Comparison of ENCODE assay signal across 9 cellular contexts in genomic region chr10:91613411-91614253, GRCh38. TPM values are rescaled to one million over a fixed set of nuclear protein-coding genes. Genes with fewer than 3 reads are reported as not detected.
DNase-seq lines count a peak whose midpoint lies in the region; ATAC-seq and TF ChIP-seq lines count a peak whose summit lies in the region.
"Had no signal": no experiment of that assay in that cellular context is flagged by ENCODE, and none has a peak within 500 bp of the region (broad histone marks: within the 10 kb centered on the region; RNA-seq: fewer than 3 reads in every experiment).

No MANE protein-coding gene starts in this region.

- ATAC-seq in left ventricle myocardium superior (peak; percentile 39), HG03457 (IDR thresholded peaks at IDR 0.05; ENCODE audit: unreplicated experiment) (no peak)
- ATAC-seq in CD8-positive, alpha-beta T cell, result no peak

- H3K36me3 Mint-ChIP-seq in HFFc6 (ENCODE audit: low read depth) (peaks cover 16% of the 10 kb centered on the region), progenitor cell of endocrine pancreas (ENCODE audit: insufficient read depth) (no peaks in the 10 kb centered on the region)
- H3K36me3 Mint-ChIP-seq in CD8-positive, alpha-beta T cell, result no peaks in the 10 kb centered on the region

- POLR2A ChIA-PET in CD8-positive, alpha-beta T cell (lab: Charles Lee), result no interaction called here

- H3K9ac ChIP-seq in adipocyte (ENCODE audit: low read length) (peak overlapping the region; percentile 48), subcutaneous abdominal adipose tissue (ENCODE audit: low read length in 5 of 5) (no peak overlapping the region)

- peaks cover 11% of the 10 kb centered on the region for H3K9me3 Mint-ChIP-seq in HFFc6
- no peaks in the 10 kb centered on the region for H3K9me3 Mint-ChIP-seq in CD8-positive, alpha-beta T cell
- H3K9me3 Mint-ChIP-seq in progenitor cell of endocrine pancreas (ENCODE audit: low read depth), result no peaks in the 10 kb centered on the region

- peaks cover 50% of the 10 kb centered on the region for H3K4me1 ChIP-seq in adipocyte (ENCODE audit: control insufficient read depth, insufficient read depth, low read length)
- H3K4me1 ChIP-seq in subcutaneous abdominal adipose tissue (ENCODE audit: control insufficient read depth in 5 of 5, insufficient read depth in 5 of 5, low read length in 5 of 5), result peaks cover 0 to 25% (median 15%) of the 10 kb centered on the region in 5 donors
- H3K4me1 ChIP-seq in CD8-positive, alpha-beta T cell (ENCODE audit: insufficient read depth, low read length), result no peaks in the 10 kb centered on the region

- no peaks in the 10 kb centered on the region for H3K27me3 ChIP-seq in adipocyte (replicated peaks; ENCODE audit: control insufficient read depth, insufficient read depth, low read length)
- H3K27me3 ChIP-seq in subcutaneous abdominal adipose tissue (ENCODE audit: control insufficient read depth in 5 of 5, insufficient read depth in 4 of 5, low read length in 5 of 5), result no peaks in the 10 kb centered on the region
- peaks cover 3% of the 10 kb centered on the region for H3K27me3 ChIP-seq in CD8-positive, alpha-beta T cell (ENCODE audit: insufficient read depth, low read length)

- peak overlapping the region; percentile 96 for H3K27ac Mint-ChIP-seq in HFFc6
- H3K27ac Mint-ChIP-seq in CD8-positive, alpha-beta T cell, result no peak overlapping the region
- H3K27ac Mint-ChIP-seq in progenitor cell of endocrine pancreas, result no peak overlapping the region

- CTCF ChIA-PET in CD8-positive, alpha-beta T cell (lab: Charles Lee), result interaction anchor here (0.6 kb wide), 1 partner anchor 40 kb away, joined by 3 read pairs; no protein-coding TSS in a partner anchor

- peak overlapping the region; percentile 14 for H3K4me3 ChIP-seq in adipocyte (ENCODE audit: low read length)
- no peak overlapping the region for H3K4me3 ChIP-seq in subcutaneous abdominal adipose tissue (ENCODE audit: low read depth in 1 of 5, low read length in 5 of 5)
- H3K4me3 ChIP-seq in CD8-positive, alpha-beta T cell (ENCODE audit: low read depth, low read length), result no peak overlapping the region

- TF ChIP-seq CTCF in HFFc6 (IDR thresholded peaks at IDR 0.05) (no peak), progenitor cell of endocrine pancreas (IDR thresholded peaks at IDR 0.05; ENCODE audit: unreplicated experiment) (no peak)
- no peak for TF ChIP-seq CTCF in CD8-positive, alpha-beta T cell (IDR thresholded peaks at IDR 0.05)

- H3K4me3 Mint-ChIP-seq in HFFc6 (peak overlapping the region; percentile 70), progenitor cell of endocrine pancreas (ENCODE audit: low read depth) (no peak overlapping the region)
- no peak overlapping the region for H3K4me3 Mint-ChIP-seq in CD8-positive, alpha-beta T cell

- peak overlapping the region; percentile 27 for H3K27ac ChIP-seq in subcutaneous abdominal adipose tissue (ENCODE audit: low read depth, low read length)
- H3K27ac ChIP-seq in CD8-positive, alpha-beta T cell (ENCODE audit: low read depth, low read length), result no peak overlapping the region

- H3K4me1 Mint-ChIP-seq in HFFc6 (ENCODE audit: low read depth) (peaks cover 54% of the 10 kb centered on the region), progenitor cell of endocrine pancreas (ENCODE audit: low read depth) (no peaks in the 10 kb centered on the region)
- no peaks in the 10 kb centered on the region for H3K4me1 Mint-ChIP-seq in CD8-positive, alpha-beta T cell (ENCODE audit: low read depth)

- H3K9me3 ChIP-seq in adipocyte (ENCODE audit: control insufficient read depth, low read length) (peaks cover 8% of the 10 kb centered on the region), subcutaneous abdominal adipose tissue (ENCODE audit: control insufficient read depth in 5 of 5, low read length in 5 of 5) (no peaks in the 10 kb centered on the region)
- H3K9me3 ChIP-seq in CD8-positive, alpha-beta T cell (ENCODE audit: low read length), result no peaks in the 10 kb centered on the region

- DNase-seq in HFFc6, result peak; percentile 99
- peak; percentile 95 for DNase-seq in adipocyte (ENCODE audit: low read depth)
- no peak for DNase-seq in left ventricle myocardium superior
- no peak for DNase-seq in CD8-positive, alpha-beta T cell
- DNase-seq in progenitor cell of endocrine pancreas (ENCODE audit: low spot score, unreplicated experiment), result no peak
- DNase-seq in COR-L47 (lab: John Stamatoyannopoulos, UW), result no peak
- DNase-seq: posterior cingulate gyrus had no signal

- H3K36me3 ChIP-seq in adipocyte (ENCODE audit: control insufficient read depth, insufficient read depth, low read length, severe bottlenecking), result no peaks in the 10 kb centered on the region
- H3K36me3 ChIP-seq in subcutaneous abdominal adipose tissue (ENCODE audit: control insufficient read depth in 5 of 5, insufficient read depth in 5 of 5, low read length in 5 of 5), result no peaks in the 10 kb centered on the region
- no peaks in the 10 kb centered on the region for H3K36me3 ChIP-seq in CD8-positive, alpha-beta T cell (ENCODE audit: insufficient read depth, low read length)

- intact Hi-C loops in left ventricle myocardium superior (cut with micrococcal nuclease), result no loop called here
- intact Hi-C loops in CD8-positive, alpha-beta T cell (cut with DNase I, micrococcal nuclease), result no loop called here

- peaks cover 2% of the 10 kb centered on the region; the same call in 1 of the 2 replicates for H3K27me3 Mint-ChIP-seq in HFFc6 (ENCODE audit: insufficient read depth)
- peaks cover 13% of the 10 kb centered on the region for H3K27me3 Mint-ChIP-seq in CD8-positive, alpha-beta T cell (ENCODE audit: low read depth)
- no peaks in the 10 kb centered on the region for H3K27me3 Mint-ChIP-seq in progenitor cell of endocrine pancreas

RNA-seq across cellular contexts. Expression of gene PPP1R3C, which starts 19.2 kb away (rescaled TPM):
- total RNA-seq in HFFc6 (2021; fragmentation: NEBNext Ultra II Directional; extraction: Animal tissue kit (Norgen Biotek cat#: 25700)), result 10 to 100 TPM; 33.7 to 66.0 (median 39.9) TPM
- 180 TPM for total RNA-seq in left ventricle myocardium superior
- total RNA-seq in CD8-positive, alpha-beta T cell, result not detected
- total RNA-seq in progenitor cell of endocrine pancreas, result 29.5 and 30.0 TPM in 2 replicates

Comparison
In these comparisons a context has a peak if more than half of its experiments do, and no peak if none do; other contexts are left out.
1. DNase-seq: peak in HFFc6 (single experiment) and adipocyte (single experiment); none in left ventricle myocardium superior (single experiment), CD8-positive, alpha-beta T cell (0 of 7), progenitor cell of endocrine pancreas (single experiment) and COR-L47 (single experiment).
2. RNA of gene PPP1R3C, which starts 19.2 kb away (total RNA-seq): 180 TPM in left ventricle myocardium superior (single experiment), 33.7 to 66.0 TPM in HFFc6 and 29.5 to 30.0 TPM in progenitor cell of endocrine pancreas; not detected in CD8-positive, alpha-beta T cell; every median in the first group is over 10 times any median in the second.